11 cellular contexts compared by ENCODE assay signal in genomic region chr9:132568787-132569186, GRCh38. TPM values are rescaled to one million over a fixed set of nuclear protein-coding genes. Genes with fewer than 3 reads are reported as not detected.
"Had no signal": no experiment of that assay in that cellular context is flagged by ENCODE, and none has a peak within 500 bp of the region (broad histone marks: within the 10 kb centered on the region; RNA-seq: fewer than 3 reads in every experiment).

No MANE protein-coding gene starts in this region.

RNA-seq across cellular contexts. Expression of gene BARHL1, which starts 13.6 kb away (rescaled TPM):
- total RNA-seq: OCI-LY7; PC-9; Peyer's patch; Right ventricle myocardium inferior; Right ventricle myocardium superior; RPMI7951; SJCRH30; SJSA1; SK-MEL-5; T-cell; T-helper 1 cell treated with Interleukin-12 subunit alpha and Interleukin-12 subunit beta and Interleukin-4 antibody, amounts not matched to agents 30 ng/mL and 1 ng/mL, for 36 hours had no signal
